ENCODE assay signal across 23 cellular contexts in the genomic region with DNA sequence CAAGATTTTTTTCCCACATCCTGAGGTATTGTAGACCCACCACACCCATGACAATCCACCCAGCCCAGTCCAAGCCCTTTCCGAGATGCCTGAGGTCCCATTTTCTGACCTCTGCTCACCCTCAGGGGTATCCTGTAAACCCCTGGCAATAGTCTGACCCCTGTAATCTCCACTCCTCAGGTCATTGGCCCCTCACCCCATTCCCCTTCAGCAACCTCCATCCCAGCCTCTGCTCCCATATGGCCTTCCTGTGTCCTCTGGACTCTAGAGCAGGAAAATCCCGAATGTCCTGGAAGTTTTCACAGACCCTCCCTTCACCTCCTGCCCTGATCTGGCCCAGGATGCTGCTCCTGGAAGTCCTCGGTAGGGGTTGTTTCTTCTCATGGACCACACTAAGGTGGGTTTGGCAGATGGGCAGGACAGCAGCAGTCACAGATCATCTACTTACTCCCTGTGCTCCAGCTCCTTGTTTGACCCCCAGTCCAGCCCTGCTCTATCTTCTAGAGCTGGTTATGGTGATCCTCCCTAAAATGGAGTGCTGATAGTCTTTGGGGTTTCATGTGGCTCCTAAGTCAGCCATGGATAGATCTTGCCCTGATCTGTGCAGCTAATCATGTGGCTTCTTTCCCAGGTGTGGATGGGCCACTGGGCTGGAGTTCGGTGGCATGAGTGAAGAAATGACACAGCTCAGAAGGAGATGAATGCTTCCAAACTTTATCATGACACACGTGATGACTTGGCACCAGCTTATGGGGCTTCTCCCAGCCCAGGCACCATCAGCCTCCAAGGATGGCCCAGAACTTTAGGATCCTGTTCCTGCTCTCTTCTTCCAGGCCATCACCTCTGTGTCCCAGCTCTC. TPM values are rescaled to one million over a fixed set of nuclear protein-coding genes. Genes with fewer than 3 reads are reported as not detected.
DNase-seq lines count a peak whose midpoint lies in the region; ATAC-seq and TF ChIP-seq lines count a peak whose summit lies in the region.
"Had no signal": no experiment of that assay in that cellular context is flagged by ENCODE, and none has a peak within 500 bp of the region (broad histone marks: within the 10 kb centered on the region; RNA-seq: fewer than 3 reads in every experiment).

No MANE protein-coding gene starts in this region.

- no peak overlapping the region for H3K4me3 Mint-ChIP-seq in activated CD4-positive, alpha-beta T cell treated with anti-CD3 and anti-CD28 coated beads for 36 hours
- H3K4me3 Mint-ChIP-seq in activated naive CD8-positive, alpha-beta T cell, result peak overlapping the region; percentile 8
- H3K4me3 Mint-ChIP-seq: CD4-positive, alpha-beta memory T cell; H9 had no signal

- no peaks in the 10 kb centered on the region for H3K9me3 ChIP-seq in right atrium auricular region
- H3K9me3 ChIP-seq in left ventricle myocardium inferior (replicated peaks), result no peaks in the 10 kb centered on the region
- H3K9me3 ChIP-seq in neuronal stem cell (replicated peaks in 1 of 2; ENCODE audit: control insufficient read depth in 2 of 2, insufficient read depth in 1 of 2, low read depth in 1 of 2, low read length in 2 of 2), result no peaks in the 10 kb centered on the region
- H3K9me3 ChIP-seq: BE2C had no signal

- POLR2A ChIA-PET in activated CD4-positive, alpha-beta T cell treated with anti-CD3 and anti-CD28 coated beads for 36 hours (lab: Charles Lee), result no interaction called here

- no peak overlapping the region for H2AK5ac ChIP-seq in neuronal stem cell (ENCODE audit: low read depth, low read length)

- peaks cover 33% of the 10 kb centered on the region for H3K4me1 Mint-ChIP-seq in activated CD4-positive, alpha-beta T cell treated with anti-CD3 and anti-CD28 coated beads for 36 hours
- peaks cover 35% of the 10 kb centered on the region for H3K4me1 Mint-ChIP-seq in activated naive CD8-positive, alpha-beta T cell (ENCODE audit: low read depth)
- H3K4me1 Mint-ChIP-seq: H9 had no signal

- no peak for TF ChIP-seq CTCF in right atrium auricular region (IDR thresholded peaks at IDR 0.05)
- no peak for TF ChIP-seq CTCF in left ventricle myocardium inferior (IDR thresholded peaks at IDR 0.05; ENCODE audit: borderline replicate concordance)
- TF ChIP-seq CTCF in brain microvascular endothelial cell (IDR thresholded peaks at IDR 0.05; ENCODE audit: low read depth, low read length, missing control alignments), result no peak

- WGBS in neuronal stem cell (ENCODE audit: extremely low coverage in 2 of 2, insufficient read length in 2 of 2, insufficient replicate concordance in 1 of 2), 2 donors, result no CpG with 5 or more reads among the region's 5 CpGs

- no peak overlapping the region for H3K9ac ChIP-seq in neuronal stem cell (ENCODE audit: low read depth, low read length, poor library complexity)

- no peak overlapping the region for H3K4me3 ChIP-seq in right atrium auricular region
- H3K4me3 ChIP-seq in left ventricle myocardium inferior, result no peak overlapping the region
- no peak overlapping the region for H3K4me3 ChIP-seq in neuronal stem cell (ENCODE audit: low read length in 2 of 2)
- no peak overlapping the region for H3K4me3 ChIP-seq in brain microvascular endothelial cell (ENCODE audit: low read depth, low read length)

- CTCF ChIA-PET in activated CD4-positive, alpha-beta T cell treated with anti-CD3 and anti-CD28 coated beads for 36 hours (lab: Charles Lee), result interaction anchor here (0.6 to 1.9 kb wide), 3 partner anchors 16 to 576 kb away, joined by 3 to 4 read pairs (median 3); no protein-coding TSS in a partner anchor

- no peak for ATAC-seq in activated CD4-positive, alpha-beta T cell treated with anti-CD3 and anti-CD28 coated beads for 36 hours
- ATAC-seq in HG02571 (IDR thresholded peaks at IDR 0.05; ENCODE audit: unreplicated experiment), result no peak

- no peaks in the 10 kb centered on the region for H3K4me1 ChIP-seq in right atrium auricular region
- no peaks in the 10 kb centered on the region for H3K4me1 ChIP-seq in left ventricle myocardium inferior
- H3K4me1 ChIP-seq in neuronal stem cell (ENCODE audit: control insufficient read depth in 2 of 2, insufficient read depth in 1 of 2, low read depth in 1 of 2, low read length in 2 of 2), result no peaks in the 10 kb centered on the region
- H3K4me1 ChIP-seq: BE2C had no signal

- no peak overlapping the region for H3K4me2 ChIP-seq in neuronal stem cell (ENCODE audit: insufficient read depth, low read length, poor library complexity, severe bottlenecking)

- H3K36me3 ChIP-seq in right atrium auricular region (no peaks in the 10 kb centered on the region), left ventricle myocardium inferior (no peaks in the 10 kb centered on the region), neuronal stem cell (replicated peaks in 1 of 2; ENCODE audit: control insufficient read depth in 2 of 2, insufficient read depth in 2 of 2, low read length in 2 of 2) (no peaks in the 10 kb centered on the region), brain microvascular endothelial cell (replicated peaks) (no peaks in the 10 kb centered on the region)
- H3K36me3 ChIP-seq: BE2C had no signal

- no peaks in the 10 kb centered on the region for H3K36me3 Mint-ChIP-seq in activated CD4-positive, alpha-beta T cell treated with anti-CD3 and anti-CD28 coated beads for 36 hours (ENCODE audit: low read depth)
- H3K36me3 Mint-ChIP-seq in activated naive CD8-positive, alpha-beta T cell, result no peaks in the 10 kb centered on the region
- H3K36me3 Mint-ChIP-seq: CD4-positive, alpha-beta memory T cell had no signal

- H3K27ac ChIP-seq in right atrium auricular region (no peak overlapping the region), left ventricle myocardium inferior (replicated peaks) (no peak overlapping the region), neuronal stem cell (replicated peaks; ENCODE audit: low read length) (no peak overlapping the region), brain microvascular endothelial cell (no peak overlapping the region)
- H3K27ac ChIP-seq: 22Rv1 had no signal

- in situ Hi-C loops in brain microvascular endothelial cell (cut with HindIII; ENCODE audit: low pct_ligation_motif_present, low sequenced_read_pairs), result loop anchor here (25.0 kb wide), 1 partner anchor 436 kb away; no protein-coding TSS in a partner anchor

- H2BK12ac ChIP-seq in neuronal stem cell (ENCODE audit: low read length), result no peak overlapping the region

- H3K9me3 Mint-ChIP-seq in activated CD4-positive, alpha-beta T cell treated with anti-CD3 and anti-CD28 coated beads for 36 hours (ENCODE audit: low read depth), result no peaks in the 10 kb centered on the region
- no peaks in the 10 kb centered on the region for H3K9me3 Mint-ChIP-seq in activated naive CD8-positive, alpha-beta T cell (ENCODE audit: low read depth)
- H3K9me3 Mint-ChIP-seq: CD4-positive, alpha-beta memory T cell; H9 had no signal

- no peak overlapping the region for H4K91ac ChIP-seq in neuronal stem cell (ENCODE audit: low read depth, low read length, poor library complexity)

- H3K23ac ChIP-seq in neuronal stem cell (ENCODE audit: low read depth, low read length, poor library complexity), result peak overlapping the region; percentile 6

- H3K4ac ChIP-seq in neuronal stem cell (ENCODE audit: low read length), result no peak overlapping the region

- H4K8ac ChIP-seq in neuronal stem cell (ENCODE audit: low read depth, low read length), result no peak overlapping the region

- H2BK120ac ChIP-seq in neuronal stem cell (ENCODE audit: low read depth, low read length), result no peak overlapping the region

- H3K27me3 ChIP-seq in right atrium auricular region (no peaks in the 10 kb centered on the region), left ventricle myocardium inferior (ENCODE audit: low read depth) (peaks cover 52% of the 10 kb centered on the region), neuronal stem cell (ENCODE audit: control insufficient read depth in 3 of 3, insufficient read depth in 3 of 3, low read depth in 1 of 3, low read length in 3 of 3) (no peaks in the 10 kb centered on the region), brain microvascular endothelial cell (replicated peaks) (peaks cover 5% of the 10 kb centered on the region)
- H3K27me3 ChIP-seq: BE2C had no signal

- H3K27ac Mint-ChIP-seq in activated CD4-positive, alpha-beta T cell treated with anti-CD3 and anti-CD28 coated beads for 36 hours, result peak overlapping the region; percentile 65
- H3K27ac Mint-ChIP-seq in activated naive CD8-positive, alpha-beta T cell, result peak overlapping the region; percentile 64
- H3K27ac Mint-ChIP-seq: H9 had no signal

- no peak overlapping the region for H3K14ac ChIP-seq in neuronal stem cell (ENCODE audit: low read length)

- H3K27me3 Mint-ChIP-seq in activated CD4-positive, alpha-beta T cell treated with anti-CD3 and anti-CD28 coated beads for 36 hours, result peaks cover 14% of the 10 kb centered on the region
- H3K27me3 Mint-ChIP-seq in activated naive CD8-positive, alpha-beta T cell, result no peaks in the 10 kb centered on the region
- H3K27me3 Mint-ChIP-seq: CD4-positive, alpha-beta memory T cell had no signal

- H2BK5ac ChIP-seq in neuronal stem cell (ENCODE audit: low read length), result no peak overlapping the region

- H2BK15ac ChIP-seq in neuronal stem cell (ENCODE audit: low read length), result no peak overlapping the region

- no peak overlapping the region for H2AFZ ChIP-seq in neuronal stem cell (ENCODE audit: low read length)

- intact Hi-C loops in activated CD4-positive, alpha-beta T cell treated with anti-CD3 and anti-CD28 coated beads for 36 hours (cut with DNase I, micrococcal nuclease), result loop anchor here in 1 of 2 experiments (5.0 to 10.0 kb wide), 6 partner anchors 154 to 851 kb away; a partner anchor contains a TSS
- intact Hi-C loops in left ventricle myocardium inferior (cut with micrococcal nuclease), result no loop called here

- no peaks in the 10 kb centered on the region for H3K79me1 ChIP-seq in neuronal stem cell (ENCODE audit: low read depth, low read length)

- H3K18ac ChIP-seq in neuronal stem cell (ENCODE audit: low read length), result no peak overlapping the region

- no peak for DNase-seq in activated CD4-positive, alpha-beta T cell treated with anti-CD3 and anti-CD28 coated beads for 36 hours
- DNase-seq in activated CD4-positive, alpha-beta T cell treated with anti-CD3 and anti-CD28 coated beads for 4 hours, result no peak
- DNase-seq in right atrium auricular region (ENCODE audit: low spot score) (peak; percentile 36), left ventricle myocardium inferior (no peak), neuronal stem cell (ENCODE audit: low spot score) (no peak), brain microvascular endothelial cell (no peak)
- DNase-seq: BE2C; CD4-positive, alpha-beta memory T cell; DMS79; H9; IMR-90; Karpas-422; MM.1S; NCI-H1105; NCI-H1694; NCI-H2107; NCI-H226; NCI-H524 treated with DMSO at 0.1 percent for 48 hours had no signal

RNA-seq across cellular contexts. Expression of a gene that starts 12.0 kb away (rescaled TPM):
- 1 to 10 TPM; 3.1 to 3.3 TPM for total RNA-seq in activated CD4-positive, alpha-beta T cell treated with anti-CD3 and anti-CD28 coated beads for 36 hours
- 1 to 10 TPM in 1 of 2 donors, under 1 TPM in 1; 0.71 to 1.6 TPM for total RNA-seq in right atrium auricular region
- 2.7 TPM for total RNA-seq in left ventricle myocardium inferior
- polyA plus RNA-seq in neuronal stem cell (2013, experiment 1 of 2), result 0.04 TPM
- 0.07 TPM for polyA plus RNA-seq in neuronal stem cell (2013, experiment 2 of 2)
- total RNA-seq: HT-29, IMR-90 had no signal
- polyA plus RNA-seq: AG04450, IMR-90 had no signal

RNA-seq across cellular contexts. Expression of a gene that starts 37.0 kb away (rescaled TPM):
- 10 to 100 TPM; 10.8 to 11.6 TPM for total RNA-seq in activated CD4-positive, alpha-beta T cell treated with anti-CD3 and anti-CD28 coated beads for 36 hours
- not detected for total RNA-seq in right atrium auricular region
- not detected for total RNA-seq in left ventricle myocardium inferior
- not detected for polyA plus RNA-seq in neuronal stem cell (2013, experiment 1 of 2)
- not detected for polyA plus RNA-seq in neuronal stem cell (2013, experiment 2 of 2)
- total RNA-seq: CD4-positive, alpha-beta memory T cell; H9; HT-29; IMR-90 had no signal
- polyA plus RNA-seq: AG04450; CD4-positive, alpha-beta memory T cell; IMR-90 had no signal

RNA-seq across cellular contexts. Expression of a gene that starts 50.1 kb away (rescaled TPM):
- 10 to 100 TPM; 52.6 to 59.5 TPM for total RNA-seq in activated CD4-positive, alpha-beta T cell treated with anti-CD3 and anti-CD28 coated beads for 36 hours
- total RNA-seq in right atrium auricular region, result not detected
- total RNA-seq in left ventricle myocardium inferior, result not detected
- not detected for polyA plus RNA-seq in neuronal stem cell (2013, experiment 1 of 2)
- not detected for polyA plus RNA-seq in neuronal stem cell (2013, experiment 2 of 2)
- total RNA-seq: CD4-positive, alpha-beta memory T cell; H9; IMR-90 had no signal
- polyA plus RNA-seq: AG04450 had no signal

Comparison
In these comparisons a context has a peak if more than half of its experiments do, and no peak if none do; other contexts are left out.
1. RNA of a gene that starts 37.0 kb away (total RNA-seq): 10.8 to 11.6 TPM in activated CD4-positive, alpha-beta T cell treated with anti-CD3 and anti-CD28 coated beads for 36 hours; not detected in right atrium auricular region and not detected in left ventricle myocardium inferior (single experiment); every median in the first group is over 10 times any median in the second.
2. RNA of a gene that starts 50.1 kb away (total RNA-seq): 52.6 to 59.5 TPM in activated CD4-positive, alpha-beta T cell treated with anti-CD3 and anti-CD28 coated beads for 36 hours; not detected in right atrium auricular region and not detected in left ventricle myocardium inferior (single experiment); every median in the first group is over 10 times any median in the second.